ENCODE assay signal across 15 cellular contexts in genomic region chr1:150164769-150165168, GRCh38. TPM values are rescaled to one million over a fixed set of nuclear protein-coding genes. Genes with fewer than 3 reads are reported as not detected.
A peak's percentile ranks its signal among the peaks of the same experiment; 100 is the strongest.
DNase-seq lines count a peak whose midpoint lies in the region; ATAC-seq, FAIRE-seq and TF ChIP-seq lines count a peak whose summit lies in the region.
"Had no signal": no experiment of that assay in that cellular context is flagged by ENCODE, and none has a peak within 500 bp of the region (broad histone marks: within the 10 kb centered on the region; RNA-seq: fewer than 3 reads in every experiment).

No MANE protein-coding gene starts in this region.

- H3K9me3 ChIP-seq in cardiac muscle cell (ENCODE audit: low read depth): no peaks in the 10 kb centered on the region
- no peaks in the 10 kb centered on the region for H3K9me3 ChIP-seq in K562 (replicated peaks; ENCODE audit: control insufficient read depth, insufficient read depth, low read depth, low read length)
- H3K9me3 ChIP-seq in naive thymus-derived CD4-positive, alpha-beta T cell (ENCODE audit: control insufficient read depth in 2 of 3, low read length in 3 of 3): no peaks in the 10 kb centered on the region

- DNase-seq in cardiac muscle cell (ENCODE audit: low read depth in 1 of 2, low spot score in 1 of 2) (no peak), left cardiac atrium (no peak), K562 (ENCODE audit: extremely low read depth in 1 of 4, low spot score in 3 of 4) (no peak), type B pancreatic cell (ENCODE audit: extremely low spot score, unreplicated experiment) (no peak), NCI-H69 (lab: John Stamatoyannopoulos, UW) (no peak), Kasumi-1 (lab: John Stamatoyannopoulos, UW) (no peak), DMS53 (lab: John Stamatoyannopoulos, UW) (no peak)
- DNase-seq in naive thymus-derived CD4-positive, alpha-beta T cell: no peak
- DNase-seq: DMS153; erythroblast; NCI-H446 treated with DMSO at 0.1 percent for 48 hours; SIG-M5; stimulated activated CD4-positive, alpha-beta T cell treated with anti-CD3 and anti-CD28 coated beads, Interleukin-15, amount 100 ng/mL, for 24 hours; WERI-Rb-1 had no signal

- H3K36me3 ChIP-seq in cardiac muscle cell (no peaks in the 10 kb centered on the region), K562 (ENCODE audit: control insufficient read depth, insufficient read depth, low read length) (no peaks in the 10 kb centered on the region)
- H3K36me3 ChIP-seq in naive thymus-derived CD4-positive, alpha-beta T cell (ENCODE audit: control insufficient read depth in 2 of 3, insufficient read depth in 3 of 3, low read length in 3 of 3): peaks cover 0 to under 1% (median 0%) of the 10 kb centered on the region in 3 experiments

- peaks cover 0 to 12% (median 0%) of the 10 kb centered on the region in 5 donors for H3K27me3 Mint-ChIP-seq in naive thymus-derived CD4-positive, alpha-beta T cell
- H3K27me3 Mint-ChIP-seq in type B pancreatic cell: no peaks in the 10 kb centered on the region

- peaks cover 0 to 2% (median 0%) of the 10 kb centered on the region in 11 donors for H3K9me3 Mint-ChIP-seq in naive thymus-derived CD4-positive, alpha-beta T cell
- H3K9me3 Mint-ChIP-seq in type B pancreatic cell: no peaks in the 10 kb centered on the region

- H3K27ac ChIP-seq in cardiac muscle cell (peak overlapping the region; percentile 100), K562 (ENCODE audit: extremely low read depth, low read depth, low read length) (peak overlapping the region; percentile 50; the same call in 2 of the 3 replicates)
- H3K27ac ChIP-seq in naive thymus-derived CD4-positive, alpha-beta T cell (ENCODE audit: low read depth, low read length): no peak overlapping the region
- H3K27ac ChIP-seq: WERI-Rb-1 had no signal

- H3K4me1 ChIP-seq in cardiac muscle cell (ENCODE audit: low read depth): peaks cover 33% of the 10 kb centered on the region
- peaks cover 19 to 53% of the 10 kb centered on the region in 2 experiments; a peak in 4 of 5 replicates for H3K4me1 ChIP-seq in K562 (replicated peaks in 1 of 2; ENCODE audit: control insufficient read depth in 2 of 2, insufficient read depth in 2 of 2, low read length in 2 of 2)
- H3K4me1 ChIP-seq in naive thymus-derived CD4-positive, alpha-beta T cell (ENCODE audit: control insufficient read depth in 2 of 2, insufficient read depth in 2 of 2, low read length in 2 of 2): peaks cover 0 to 31% of the 10 kb centered on the region in 2 donors

- no peak for TF ChIP-seq POLR2A in K562 (conservative IDR thresholded peaks at IDR 0.05)

- H3K4me1 Mint-ChIP-seq in naive thymus-derived CD4-positive, alpha-beta T cell: peaks cover 35 to 62% (median 43%) of the 10 kb centered on the region in 7 donors
- H3K4me1 Mint-ChIP-seq in type B pancreatic cell (ENCODE audit: unreplicated experiment): peaks cover 58% of the 10 kb centered on the region

- ATAC-seq in left cardiac atrium (no peak), K562 (no peak)
- ATAC-seq in naive thymus-derived CD4-positive, alpha-beta T cell: no peak

- in situ Hi-C loops in K562 (cut with MboI): loop anchor here (5.0 kb wide), 2 partner anchors 87 to 202 kb away; no protein-coding TSS in a partner anchor

- CTCF ChIA-PET in K562 (lab: Yijun Ruan, JAX; ENCODE audit: low intra/inter-chr PET ratio): interaction anchor here (2.2 to 3.1 kb wide), 2 partner anchors 92 to 203 kb away, joined by 5 to 26 read pairs; no protein-coding TSS in a partner anchor
- CTCF ChIA-PET in naive thymus-derived CD4-positive, alpha-beta T cell (lab: Charles Lee): interaction anchor here (0.9 to 17.2 kb wide), 10 partner anchors 13 to 200 kb away, joined by 3 to 243 read pairs (median 4); partner anchors contain the start of gene VPS45

- H3K79me2 ChIP-seq in K562 (ENCODE audit: control insufficient read depth, insufficient read depth, low read length): no peaks in the 10 kb centered on the region

- peaks cover 0 to 15% (median 4%) of the 10 kb centered on the region in 5 donors for H3K36me3 Mint-ChIP-seq in naive thymus-derived CD4-positive, alpha-beta T cell
- H3K36me3 Mint-ChIP-seq in type B pancreatic cell: peaks cover 9% of the 10 kb centered on the region

- H3K4me3 ChIP-seq in cardiac muscle cell (no peak overlapping the region), K562 (no peak overlapping the region)
- no peak overlapping the region for H3K4me3 ChIP-seq in naive thymus-derived CD4-positive, alpha-beta T cell (ENCODE audit: low read length)

- TF ChIP-seq EP300 in K562 (IDR thresholded peaks at IDR 0.05; ENCODE audit: low read length): no peak

- TF ChIP-seq CTCF in cardiac muscle cell (IDR thresholded peaks at IDR 0.05; ENCODE audit: low read depth, low read length) (no peak), K562 (IDR thresholded peaks at IDR 0.05 in 2 of 3, conservative IDR thresholded peaks at IDR 0.05 in 1 of 3; ENCODE audit: insufficient read depth in 2 of 3, low read depth in 1 of 3, low read length in 3 of 3) (no peak), type B pancreatic cell (conservative IDR thresholded peaks at IDR 0.05) (no peak)

- H4K20me1 ChIP-seq in K562 (replicated peaks; ENCODE audit: control insufficient read depth, insufficient read depth, low read length): no peaks in the 10 kb centered on the region

- no peak for FAIRE-seq in K562 (lab: Jason Lieb, UNC)
- FAIRE-seq: A204.1 had no signal

- BruUV-seq in K562 (replicated peaks; lab: Mats Ljungman, UMichigan): no TSS peak

- peaks cover 3% of the 10 kb centered on the region for H3K9me1 ChIP-seq in K562 (ENCODE audit: control insufficient read depth, insufficient read depth, low read length)

- H3K4me3 Mint-ChIP-seq in naive thymus-derived CD4-positive, alpha-beta T cell: no peak overlapping the region
- H3K4me3 Mint-ChIP-seq in type B pancreatic cell: no peak overlapping the region

- TF ChIP-seq RAD21 in K562 (CRISPR knock-in tag; conservative IDR thresholded peaks at IDR 0.05 in 1 of 2, IDR thresholded peaks at IDR 0.05 in 1 of 2): no peak

- H3K9ac ChIP-seq in K562 (ENCODE audit: insufficient read depth in 1 of 2, low read depth in 2 of 2, low read length in 2 of 2): 0 out of 4 replicates have a peak overlapping the region, but pooled peaks of 1 of the 2 experiments have one; percentile 23

- peak overlapping the region in 6 of 9 donors; percentile 4 to 78 (median 16) for H3K27ac Mint-ChIP-seq in naive thymus-derived CD4-positive, alpha-beta T cell
- peak overlapping the region; percentile 73 for H3K27ac Mint-ChIP-seq in type B pancreatic cell

- intact Hi-C loops in left cardiac atrium (cut with DNase I): loop anchor here (5.0 kb wide), 2 partner anchors 92 to 202 kb away; no protein-coding TSS in a partner anchor
- intact Hi-C loops in K562 (cut with micrococcal nuclease): loop anchor here (5.0 to 10.0 kb wide), 2 partner anchors 112 to 270 kb away; partner anchors contain the start of gene BOLA1
- intact Hi-C loops in naive thymus-derived CD4-positive, alpha-beta T cell (cut with micrococcal nuclease): loop anchor here (2.0 to 10.0 kb wide), 2 partner anchors 14 to 270 kb away; partner anchors contain the start of gene BOLA1 (in 1 of the 2)

- no peaks in the 10 kb centered on the region for H3K27me3 ChIP-seq in cardiac muscle cell
- no peaks in the 10 kb centered on the region for H3K27me3 ChIP-seq in K562 (ENCODE audit: control insufficient read depth in 2 of 2, insufficient read depth in 2 of 2, low read length in 2 of 2)
- no peaks in the 10 kb centered on the region for H3K27me3 ChIP-seq in naive thymus-derived CD4-positive, alpha-beta T cell (ENCODE audit: control insufficient read depth in 2 of 2, insufficient read depth in 2 of 2, low read length in 2 of 2)

- H3K4me2 ChIP-seq in K562 (ENCODE audit: insufficient read depth, low read length): no peak overlapping the region

- POLR2A ChIA-PET in K562 (lab: Yijun Ruan, JAX): interaction anchor here (1.4 to 6.1 kb wide), 6 partner anchors 8 to 278 kb away, joined by 5 to 57 read pairs (median 6); partner anchors contain the start of gene PLEKHO1
- POLR2A ChIA-PET in naive thymus-derived CD4-positive, alpha-beta T cell (lab: Charles Lee): interaction anchor here (0.6 to 6.8 kb wide), 2 partner anchors 14 to 147 kb away, joined by 3 to 78 read pairs; partner anchors contain the start of gene PLEKHO1

- peak overlapping the region; percentile 88 for H2AFZ ChIP-seq in K562 (ENCODE audit: low read depth, low read length)

- WGBS in K562 (ENCODE audit: insufficient coverage, low coverage, missing lambda C conversion rate): 81% methylated on average over 5 of the region's 5 CpGs

TF ChIP-seq in K562, 482 proteins besides CTCF, POLR2A, EP300 and RAD21 (continues in another document):
- TF ChIP-seq BRD4 (IDR thresholded peaks at IDR 0.05): no peak
- TF ChIP-seq XRCC4 (IDR thresholded peaks at IDR 0.05; ENCODE audit: extremely low read depth, insufficient read depth, insufficient read length): no peak
- no peak for TF ChIP-seq L3MBTL2 (IDR thresholded peaks at IDR 0.05)

RNA-seq across cellular contexts. Expression of gene PLEKHO1, which starts 15.1 kb away (rescaled TPM):
- 94.1 and 102 TPM in 2 replicates for total RNA-seq in cardiac muscle cell
- 143 and 149 TPM in 2 replicates for polyA plus RNA-seq in cardiac muscle cell
- 10 to 100 TPM; 30.2 to 42.8 TPM for total RNA-seq in left cardiac atrium
- total RNA-seq in K562 (2011; cell fraction: chromatin; rRNA removed; ENCODE audit: low replicate concordance): 15.4 and 19.3 TPM in 2 replicates
- total RNA-seq in K562 (2011; cell fraction: nucleolus; rRNA removed): 8.4 and 10.0 TPM in 2 replicates
- 12.5 and 15.6 TPM in 2 replicates for total RNA-seq in K562 (2011; cell fraction: nucleoplasm; rRNA removed)
- 13.3 and 16.2 TPM in 2 replicates for total RNA-seq in K562 (2014; rRNA removed)
- total RNA-seq in K562 (2014; rRNA removed; fragmentation: Illumina TruSeq; extraction: Trizol): 6.8 and 6.9 TPM in 2 replicates
- 8.5 and 8.6 TPM in 2 replicates for total RNA-seq in K562 (2015; rRNA removed; fragmentation: Illumina TruSeq; extraction: Trizol)
- total RNA-seq in K562 (2021): 9.7 and 11.1 TPM in 2 replicates
- polyA plus RNA-seq in K562 (2011; rRNA removed): 9.6 and 11.7 TPM in 2 replicates
- 9.5 and 10.1 TPM in 2 replicates for polyA plus RNA-seq in K562 (2011; cell fraction: cytosol; rRNA removed)
- 15.3 and 20.6 TPM in 2 replicates for polyA plus RNA-seq in K562 (2011; cell fraction: nucleus; rRNA removed)
- polyA plus RNA-seq in K562 (2012): 6.1 and 10.3 TPM in 2 replicates
- 9.9 and 10.3 TPM in 2 replicates for polyA plus RNA-seq in K562 (2014; fragmentation: Illumina TruSeq; extraction: Trizol)
- polyA plus RNA-seq in K562 (2014; fragmentation: Nextera tagmentation; extraction: Ambion mirVana): under 1 TPM; 0.39 to 0.52 TPM
- 10.2 and 13.3 TPM in 2 replicates for polyA plus RNA-seq in K562 (2014; rRNA removed)
- polyA minus RNA-seq in K562 (2011; rRNA and poly(A)+ RNA removed): 5.1 and 8.4 TPM in 2 replicates
- polyA minus RNA-seq in K562 (2011; cell fraction: cytosol; rRNA and poly(A)+ RNA removed): 5.7 and 8.6 TPM in 2 replicates
- 3.0 and 5.4 TPM in 2 replicates for polyA minus RNA-seq in K562 (2011; cell fraction: nucleus; rRNA and poly(A)+ RNA removed)
- 100 to 1,000 TPM in 2 of 5 experiments, 10 to 100 TPM in 3; 64.9 to 111 (median 94.1) TPM for total RNA-seq in naive thymus-derived CD4-positive, alpha-beta T cell
- polyA plus RNA-seq in naive thymus-derived CD4-positive, alpha-beta T cell: 10 to 100 TPM; 33.4 to 33.7 TPM
- total RNA-seq in type B pancreatic cell (ENCODE audit: low replicate concordance): 27.1 and 72.0 TPM in 2 replicates
